ENCODE assay signal across 23 cellular contexts in genomic region chr1:244027491-244027890, GRCh38.
"Had no signal": no experiment of that assay in that cellular context is flagged by ENCODE, and none has a peak within 500 bp of the region (broad histone marks: within the 10 kb centered on the region; RNA-seq: fewer than 3 reads in every experiment).

No MANE protein-coding gene starts in this region.

- DNase-seq: hypothalamus; immature natural killer cell; kidney; left colon; left lung; lower lobe of right lung; mesendoderm; naive B cell; natural killer cell; nephron progenitor cell; ovary; sigmoid colon; small intestine; spleen; stimulated activated CD4-positive, alpha-beta T cell treated with anti-CD3 and anti-CD28 coated beads, Interleukin-4, amount 100 ng/mL, for 24 hours; stimulated activated naive CD4-positive, alpha-beta T cell; tibial artery; trophoblast cell; upper lobe of right lung had no signal

- H3K36me3 ChIP-seq: left lung, lower lobe of right lung, ovary, sigmoid colon, spleen, suprapubic skin, thoracic aorta, tibial artery, upper lobe of right lung had no signal

- H3K4me3 ChIP-seq: left lung, lower lobe of right lung, ovary, sigmoid colon, spleen, suprapubic skin, thoracic aorta, tibial artery, upper lobe of right lung had no signal

- H3K27me3 ChIP-seq: left lung, ovary, sigmoid colon, spleen, suprapubic skin, tibial artery, upper lobe of right lung had no signal

- H3K9me3 ChIP-seq: left lung, lower lobe of right lung, ovary, sigmoid colon, spleen, suprapubic skin, thoracic aorta, tibial artery, upper lobe of right lung had no signal

- ATAC-seq: left colon; left lung; lower lobe of right lung; natural killer cell; right cardiac atrium; stimulated activated effector memory CD8-positive, alpha-beta T cell treated with anti-CD3 and anti-CD28 coated beads, Interleukin-12 subunit alpha, Interleukin-12 subunit beta, amount 100 ng/mL, for 72 hours; upper lobe of right lung had no signal

- H3K27ac ChIP-seq: left lung, lower lobe of right lung, ovary, sigmoid colon, spleen, suprapubic skin, thoracic aorta, tibial artery, upper lobe of right lung had no signal

- H3K4me1 ChIP-seq: left lung, lower lobe of right lung, sigmoid colon, spleen, suprapubic skin, upper lobe of right lung had no signal
